In the genomic region with DNA sequence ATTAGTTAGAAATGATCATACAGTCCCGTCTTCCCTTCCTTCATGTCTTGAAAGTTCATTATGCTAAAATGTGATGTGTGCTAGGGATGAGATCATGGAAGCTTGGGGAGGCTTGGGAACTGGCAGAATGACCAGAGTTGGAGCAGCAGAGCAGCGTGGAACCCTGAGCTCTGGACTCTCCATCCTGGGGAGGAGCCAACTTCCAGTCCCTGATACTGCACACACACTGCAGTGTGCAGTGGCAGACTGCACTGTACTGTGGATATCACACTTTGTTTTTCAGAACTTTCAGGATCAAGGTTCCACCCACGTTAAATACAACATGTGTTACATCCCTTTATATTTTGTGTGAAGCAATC, we compare ENCODE assay signal across 16 cellular contexts. TPM values are rescaled to one million over a fixed set of nuclear protein-coding genes. Genes with fewer than 3 reads are reported as not detected.
DNase-seq lines count a peak whose midpoint lies in the region; ATAC-seq and TF ChIP-seq lines count a peak whose summit lies in the region.
"Had no signal": no experiment of that assay in that cellular context is flagged by ENCODE, and none has a peak within 500 bp of the region (broad histone marks: within the 10 kb centered on the region; RNA-seq: fewer than 3 reads in every experiment).

No MANE protein-coding gene starts in this region.

- H3K9me2 ChIP-seq in MM.1S (replicated peaks; ENCODE audit: insufficient read depth, low read length): no peaks in the 10 kb centered on the region

- no peak for TF ChIP-seq CTCF in MM.1S (IDR thresholded peaks at IDR 0.05; ENCODE audit: low read length)

- no peak overlapping the region for H3K4ac ChIP-seq in trophoblast cell (ENCODE audit: low read depth, low read length)

- no peak overlapping the region for H3K4me3 ChIP-seq in MM.1S (ENCODE audit: low read length)
- no peak overlapping the region for H3K4me3 ChIP-seq in trophoblast cell (ENCODE audit: low read depth, low read length)
- H3K4me3 ChIP-seq: SJCRH30 had no signal

- no peak overlapping the region for H2BK5ac ChIP-seq in trophoblast cell (ENCODE audit: low read depth, low read length, poor library complexity)

- H3K4me1 ChIP-seq in MM.1S (ENCODE audit: low read length) (peaks cover 32% of the 10 kb centered on the region), trophoblast cell (ENCODE audit: control insufficient read depth in 1 of 2, insufficient read depth in 2 of 2, low read length in 2 of 2) (no peaks in the 10 kb centered on the region)

- no peak overlapping the region for H2AK5ac ChIP-seq in trophoblast cell (ENCODE audit: low read length)

- peaks cover 18% of the 10 kb centered on the region for H3F3A ChIP-seq in MM.1S (ENCODE audit: insufficient read depth, low read length)

- DNase-seq in MM.1S (no peak), left lobe of liver (ENCODE audit: low spot score) (peak; percentile 75), trophoblast cell (no peak), NOMO-1 (lab: John Stamatoyannopoulos, UW; ENCODE audit: unreplicated experiment in 2 of 2) (no peak), left colon (no peak), NCI-H1048 (lab: John Stamatoyannopoulos, UW) (no peak), D341Med (ENCODE audit: low spot score) (no peak)
- DNase-seq: BE2C; CD8-positive, alpha-beta T cell; GF-D8; GOT3; NCI-H1092 treated with DMSO at 0.1 percent for 48 hours; NCI-H2081 treated with DMSO at 0.1 percent for 48 hours; NCI-H524 had no signal

- no peak overlapping the region for H3K14ac ChIP-seq in trophoblast cell (ENCODE audit: low read length)

- WGBS in trophoblast cell (ENCODE audit: extremely low coverage, insufficient coverage, insufficient read length): no CpG with 5 or more reads among the region's 3 CpGs

- H3K23ac ChIP-seq in trophoblast cell (ENCODE audit: low read length): peak overlapping the region; percentile 2

- H4K20me1 ChIP-seq in MM.1S (ENCODE audit: insufficient read depth, low read length): no peaks in the 10 kb centered on the region

- H3K27ac ChIP-seq in MM.1S (ENCODE audit: low read length) (peak overlapping the region; percentile 84), trophoblast cell (ENCODE audit: low read depth, low read length) (no peak overlapping the region)
- H3K27ac ChIP-seq: SJCRH30 had no signal

- H3K79me1 ChIP-seq in trophoblast cell (ENCODE audit: low read length): no peaks in the 10 kb centered on the region

- H4K12ac ChIP-seq in trophoblast cell (ENCODE audit: low read depth, low read length): no peak overlapping the region

- no peak overlapping the region for H4K91ac ChIP-seq in trophoblast cell (ENCODE audit: low read depth, low read length)

- H3K36me3 ChIP-seq in MM.1S (replicated peaks; ENCODE audit: insufficient read depth, low read length) (no peaks in the 10 kb centered on the region), trophoblast cell (ENCODE audit: control insufficient read depth in 1 of 2, insufficient read depth in 2 of 2, low read length in 2 of 2) (no peaks in the 10 kb centered on the region)
- H3K36me3 ChIP-seq: BE2C, SJCRH30 had no signal

- ATAC-seq in GM21717 (IDR thresholded peaks at IDR 0.05; ENCODE audit: unreplicated experiment) (peak; percentile 5), left lobe of liver (peak; percentile 84), left colon (no peak)
- ATAC-seq: CD8-positive, alpha-beta T cell had no signal

- no peak overlapping the region for H2BK120ac ChIP-seq in trophoblast cell (ENCODE audit: insufficient read depth, low read length, poor library complexity)

- intact Hi-C loops in left colon (cut with DNase I, micrococcal nuclease): no loop called here

- no peaks in the 10 kb centered on the region for H3K27me3 ChIP-seq in MM.1S (replicated peaks; ENCODE audit: insufficient read depth, low read length)
- no peaks in the 10 kb centered on the region for H3K27me3 ChIP-seq in trophoblast cell (ENCODE audit: insufficient read depth, low read length)
- H3K27me3 ChIP-seq: BE2C, SJCRH30 had no signal

- no peaks in the 10 kb centered on the region for H3K79me2 ChIP-seq in MM.1S (ENCODE audit: low read length)
- H3K79me2 ChIP-seq in trophoblast cell (ENCODE audit: control insufficient read depth, insufficient read depth, low read length, poor library complexity): no peaks in the 10 kb centered on the region

- H4K8ac ChIP-seq in trophoblast cell (ENCODE audit: low read depth, low read length): no peak overlapping the region

- H3K4me2 ChIP-seq in MM.1S (ENCODE audit: low read depth, low read length) (peak overlapping the region; percentile 43; the same call in 1 of the 2 replicates), trophoblast cell (ENCODE audit: low read length) (no peak overlapping the region)

- no peaks in the 10 kb centered on the region for H3K9me3 ChIP-seq in MM.1S (replicated peaks; ENCODE audit: insufficient read depth, low read length)
- H3K9me3 ChIP-seq in trophoblast cell (ENCODE audit: insufficient read depth, low read depth, low read length): no peaks in the 10 kb centered on the region
- H3K9me3 ChIP-seq: BE2C, SJCRH30 had no signal

- H2BK12ac ChIP-seq in trophoblast cell (ENCODE audit: low read length): no peak overlapping the region

- peak overlapping the region; percentile 36; the same call in 1 of the 2 replicates for H3K9ac ChIP-seq in MM.1S (ENCODE audit: low read length)
- peak overlapping the region; percentile 15 for H3K9ac ChIP-seq in trophoblast cell (ENCODE audit: low read length)

- H3K18ac ChIP-seq in trophoblast cell (ENCODE audit: low read length): no peak overlapping the region

- H2AFZ ChIP-seq in MM.1S (ENCODE audit: low read length) (no peak overlapping the region), trophoblast cell (ENCODE audit: insufficient read depth, low read length, poor library complexity) (no peak overlapping the region)

RNA-seq across cellular contexts. Expression of gene GREB1, which starts 27.3 kb away (rescaled TPM):
- total RNA-seq in left lobe of liver (22.4 TPM), left colon (1 to 10 TPM in 1 of 2 donors, under 1 TPM in 1; 0.85 to 2.0 TPM)
- polyA plus RNA-seq in trophoblast cell (2013): 3.2 and 4.1 TPM in 2 replicates

RNA-seq across cellular contexts. Expression of gene E2F6, which starts 40.6 kb away (rescaled TPM):
- total RNA-seq in left lobe of liver (5.0 TPM), left colon (1 to 10 TPM; 5.2 to 6.5 TPM)
- polyA plus RNA-seq in trophoblast cell (2013): 10.3 and 11.2 TPM in 2 replicates
